1 cellular context compared by ENCODE assay signal in genomic region chr19:43575156-43575950, GRCh38.
A peak's percentile ranks its signal among the peaks of the same experiment; 100 is the strongest.
TF ChIP-seq lines count a peak whose summit lies in the region.

Gene PINLYP, plus strand, starts transcription at chr19:43575801. Its CDS starts 1,391 bp downstream, at chr19:43577192.
Gene XRCC1, minus strand, starts transcription at chr19:43575527. Its CDS starts 69 bp downstream, at chr19:43575458.

TF ChIP-seq in GM23338, 12 proteins besides CTCF, POLR2A, EP300 and RAD21 (continued from another document):
- TF ChIP-seq REST (IDR thresholded peaks at IDR 0.05; ENCODE audit: unreplicated experiment) (no peak), CREB1 (CRISPR knock-in tag; IDR thresholded peaks at IDR 0.05; ENCODE audit: low read depth) (peak; percentile 92)
